In genomic region chr3:60998855-60999254, GRCh38 we compare ENCODE assay signal across 18 cellular contexts.
"Had no signal": no experiment of that assay in that cellular context is flagged by ENCODE, and none has a peak within 500 bp of the region (broad histone marks: within the 10 kb centered on the region; RNA-seq: fewer than 3 reads in every experiment).

No MANE protein-coding gene starts in this region.

- H3K4me1 Mint-ChIP-seq: activated CD4-positive, alpha-beta T cell treated with anti-CD3 and anti-CD28 coated beads, Interleukin-2, amount 10 ng/mL, durations not matched to agents 24 days and 14 days; central memory CD8-positive, alpha-beta T cell; immature natural killer cell; stimulated activated naive B cell treated with anti-CD40 and anti-IgM and Interleukin-4, amounts not matched to agents 10 μg/mL and 1 μg/mL and 100 μg/mL, for 72 hours had no signal

- H3K9me3 Mint-ChIP-seq: activated CD4-positive, alpha-beta T cell treated with anti-CD3 and anti-CD28 coated beads, Interleukin-2, amount 10 ng/mL, durations not matched to agents 24 days and 14 days; activated CD8-positive, alpha-beta T cell treated with anti-CD3 and anti-CD28 coated beads for 36 hours; activated naive CD4-positive, alpha-beta T cell treated with anti-CD3 and anti-CD28 coated beads for 36 hours; natural killer cell treated with Interleukin-12 subunit alpha and Interleukin-12 subunit beta and Interleukin-15 and Interleukin-18, amount 100 ng/mL, for 72 hours had no signal

- H3K27me3 ChIP-seq: body of pancreas, colonic mucosa, neutrophil, right lobe of liver, upper lobe of left lung had no signal

- H3K4me3 Mint-ChIP-seq: activated CD4-positive, alpha-beta T cell treated with anti-CD3 and anti-CD28 coated beads, Interleukin-2, amount 10 ng/mL, durations not matched to agents 24 days and 14 days; activated CD8-positive, alpha-beta T cell treated with anti-CD3 and anti-CD28 coated beads for 36 hours; activated naive CD4-positive, alpha-beta T cell treated with anti-CD3 and anti-CD28 coated beads for 36 hours; central memory CD8-positive, alpha-beta T cell; immature natural killer cell; natural killer cell treated with Interleukin-12 subunit alpha and Interleukin-12 subunit beta and Interleukin-15 and Interleukin-18, amount 100 ng/mL, for 72 hours; stimulated activated naive B cell treated with anti-CD40 and anti-IgM and Interleukin-4, amounts not matched to agents 10 μg/mL and 1 μg/mL and 100 μg/mL, for 72 hours had no signal

- H3K4me1 ChIP-seq: body of pancreas, colonic mucosa, right lobe of liver, upper lobe of left lung had no signal

- H3K27ac Mint-ChIP-seq: activated CD4-positive, alpha-beta T cell treated with anti-CD3 and anti-CD28 coated beads, Interleukin-2, amount 10 ng/mL, durations not matched to agents 24 days and 14 days; activated CD8-positive, alpha-beta T cell treated with anti-CD3 and anti-CD28 coated beads for 36 hours; activated naive CD4-positive, alpha-beta T cell treated with anti-CD3 and anti-CD28 coated beads for 36 hours; immature natural killer cell; natural killer cell treated with Interleukin-12 subunit alpha and Interleukin-12 subunit beta and Interleukin-15 and Interleukin-18, amount 100 ng/mL, for 72 hours; stimulated activated naive B cell treated with anti-CD40 and anti-IgM and Interleukin-4, amounts not matched to agents 10 μg/mL and 1 μg/mL and 100 μg/mL, for 72 hours had no signal

- H3K36me3 Mint-ChIP-seq: immature natural killer cell had no signal

- H3K4me3 ChIP-seq: body of pancreas, colonic mucosa, right lobe of liver, smooth muscle cell, thoracic aorta, upper lobe of left lung had no signal

- H3K9me3 ChIP-seq: body of pancreas, colonic mucosa, neutrophil, right lobe of liver, thoracic aorta, upper lobe of left lung had no signal

- H3K36me3 ChIP-seq: colonic mucosa, neutrophil, right lobe of liver, thoracic aorta, upper lobe of left lung had no signal

- H3K27me3 Mint-ChIP-seq: activated CD4-positive, alpha-beta T cell treated with anti-CD3 and anti-CD28 coated beads, Interleukin-2, amount 10 ng/mL, durations not matched to agents 24 days and 14 days; activated CD8-positive, alpha-beta T cell treated with anti-CD3 and anti-CD28 coated beads for 36 hours; central memory CD8-positive, alpha-beta T cell; natural killer cell treated with Interleukin-12 subunit alpha and Interleukin-12 subunit beta and Interleukin-15 and Interleukin-18, amount 100 ng/mL, for 72 hours; stimulated activated naive B cell treated with anti-CD40 and anti-IgM and Interleukin-4, amounts not matched to agents 10 μg/mL and 1 μg/mL and 100 μg/mL, for 72 hours had no signal

- H3K27ac ChIP-seq: body of pancreas, colonic mucosa, neutrophil, parathyroid adenoma, right lobe of liver, thoracic aorta, upper lobe of left lung had no signal

- DNase-seq: activated CD4-positive, alpha-beta T cell treated with anti-CD3 and anti-CD28 coated beads, Interleukin-2, amount 10 ng/mL, durations not matched to agents 24 days and 14 days; activated CD8-positive, alpha-beta T cell treated with anti-CD3 and anti-CD28 coated beads for 36 hours; activated naive CD4-positive, alpha-beta T cell treated with anti-CD3 and anti-CD28 coated beads for 36 hours; activated T-cell treated with anti-CD3 and anti-CD28 coated beads, Interleukin-2, amount 50 U/mL, for 1 hour; body of pancreas; colonic mucosa; immature natural killer cell; right lobe of liver; stimulated activated naive B cell treated with anti-CD40 and anti-IgM and Interleukin-4, amounts not matched to agents 10 μg/mL and 1 μg/mL and 100 μg/mL, for 72 hours; T1000; upper lobe of left lung had no signal

- ATAC-seq: activated CD8-positive, alpha-beta T cell treated with anti-CD3 and anti-CD28 coated beads for 36 hours; body of pancreas; esophagus mucosa; natural killer cell treated with Interleukin-12 subunit alpha and Interleukin-12 subunit beta and Interleukin-15 and Interleukin-18, amount 100 ng/mL, for 72 hours; right lobe of liver; stimulated activated naive B cell treated with anti-CD40 and anti-IgM and Interleukin-4, amounts not matched to agents 10 μg/mL and 1 μg/mL and 100 μg/mL, for 72 hours had no signal
